In the genomic region with DNA sequence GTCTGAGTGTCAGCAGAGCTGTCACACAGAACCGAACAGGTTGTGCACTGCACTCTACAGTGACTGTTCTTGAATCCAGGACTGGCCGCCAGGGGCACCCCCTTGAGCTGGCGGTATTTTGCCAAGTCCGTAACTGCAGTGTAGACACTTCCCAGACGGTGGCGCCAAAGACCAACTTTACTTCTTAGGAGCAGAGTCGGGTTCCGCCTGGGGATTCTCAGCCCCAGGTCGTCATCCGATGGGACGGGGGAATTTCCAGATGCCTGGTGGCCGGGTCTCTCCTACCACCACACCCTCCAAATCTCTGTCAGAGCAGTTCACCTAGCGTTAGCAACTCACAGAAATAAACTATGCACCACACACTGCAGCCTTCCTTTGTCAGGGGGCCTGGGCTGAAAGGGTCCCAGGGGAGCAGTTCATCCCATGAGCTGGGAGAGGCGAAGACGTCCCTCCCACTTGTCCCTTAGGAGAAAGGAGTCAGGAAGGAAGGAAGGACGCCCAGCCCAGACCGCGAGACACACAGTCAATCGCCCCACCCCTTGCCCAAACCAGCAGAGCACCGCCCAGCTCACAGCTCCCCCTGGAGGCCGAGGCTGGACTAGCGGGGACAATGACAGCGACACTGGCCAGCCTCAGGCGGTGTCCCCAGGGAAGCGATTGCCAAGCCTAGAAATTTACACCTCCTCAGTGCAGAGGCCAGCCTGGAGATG, we compare ENCODE assay signal across 1 cellular context.
A peak's percentile ranks its signal among the peaks of the same experiment; 100 is the strongest.
TF ChIP-seq lines count a peak whose summit lies in the region.

No MANE protein-coding gene starts in this region.

TF ChIP-seq in K562, 482 proteins besides CTCF, POLR2A, EP300 and RAD21 (continued from another document and continues in another):
- TF ChIP-seq, protein P1, sequence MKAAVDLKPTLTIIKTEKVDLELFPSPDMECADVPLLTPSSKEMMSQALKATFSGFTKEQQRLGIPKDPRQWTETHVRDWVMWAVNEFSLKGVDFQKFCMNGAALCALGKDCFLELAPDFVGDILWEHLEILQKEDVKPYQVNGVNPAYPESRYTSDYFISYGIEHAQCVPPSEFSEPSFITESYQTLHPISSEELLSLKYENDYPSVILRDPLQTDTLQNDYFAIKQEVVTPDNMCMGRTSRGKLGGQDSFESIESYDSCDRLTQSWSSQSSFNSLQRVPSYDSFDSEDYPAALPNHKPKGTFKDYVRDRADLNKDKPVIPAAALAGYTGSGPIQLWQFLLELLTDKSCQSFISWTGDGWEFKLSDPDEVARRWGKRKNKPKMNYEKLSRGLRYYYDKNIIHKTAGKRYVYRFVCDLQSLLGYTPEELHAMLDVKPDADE (conservative IDR thresholded peaks at IDR 0.05; ENCODE audit: control insufficient read depth, low read depth, low read length), result peak; percentile 46; the same call in 1 of the 2 replicates
- peak; percentile 16; the same call in 1 of the 2 replicates for TF ChIP-seq RUNX1 (IDR thresholded peaks at IDR 0.05; ENCODE audit: low read depth)
- TF ChIP-seq, protein P2, sequence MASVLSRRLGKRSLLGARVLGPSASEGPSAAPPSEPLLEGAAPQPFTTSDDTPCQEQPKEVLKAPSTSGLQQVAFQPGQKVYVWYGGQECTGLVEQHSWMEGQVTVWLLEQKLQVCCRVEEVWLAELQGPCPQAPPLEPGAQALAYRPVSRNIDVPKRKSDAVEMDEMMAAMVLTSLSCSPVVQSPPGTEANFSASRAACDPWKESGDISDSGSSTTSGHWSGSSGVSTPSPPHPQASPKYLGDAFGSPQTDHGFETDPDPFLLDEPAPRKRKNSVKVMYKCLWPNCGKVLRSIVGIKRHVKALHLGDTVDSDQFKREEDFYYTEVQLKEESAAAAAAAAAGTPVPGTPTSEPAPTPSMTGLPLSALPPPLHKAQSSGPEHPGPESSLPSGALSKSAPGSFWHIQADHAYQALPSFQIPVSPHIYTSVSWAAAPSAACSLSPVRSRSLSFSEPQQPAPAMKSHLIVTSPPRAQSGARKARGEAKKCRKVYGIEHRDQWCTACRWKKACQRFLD (CRISPR knock-in tag; IDR thresholded peaks at IDR 0.05), result no peak
- TF ChIP-seq BACH1 (tag; IDR thresholded peaks at IDR 0.05), result no peak
- peak in 1 of 2 experiments; percentile 58; a peak in 1 of 4 replicates for TF ChIP-seq SIN3A (IDR thresholded peaks at IDR 0.05; ENCODE audit: borderline replicate concordance in 2 of 2, control insufficient read depth in 1 of 2, low read depth in 2 of 2, low read length in 2 of 2)
- no peak for TF ChIP-seq PHF20 (IDR thresholded peaks at IDR 0.05; ENCODE audit: partially characterized antibody)
- peak; percentile 14; the same call in 1 of the 2 replicates for TF ChIP-seq ZBTB7A (IDR thresholded peaks at IDR 0.05; ENCODE audit: borderline replicate concordance, control insufficient read depth, low read depth, low read length)
- TF ChIP-seq GABPB1 (CRISPR knock-in tag; IDR thresholded peaks at IDR 0.05), result peak; percentile 57
- no peak for TF ChIP-seq ELF2 (CRISPR knock-in tag; IDR thresholded peaks at IDR 0.05)
- TF ChIP-seq DNMT1 (IDR thresholded peaks at IDR 0.05), result 0 out of 2 replicates have a peak, but pooled peaks have one; percentile 44
- TF ChIP-seq NFE2 (IDR thresholded peaks at IDR 0.05; ENCODE audit: low read depth), result no peak
- TF ChIP-seq ARHGAP35 (IDR thresholded peaks at IDR 0.05; ENCODE audit: partially characterized antibody), result no peak
- TF ChIP-seq POLR2AphosphoS2 (IDR thresholded peaks at IDR 0.05; ENCODE audit: low read length), result no peak
- TF ChIP-seq ZFP1 (CRISPR knock-in tag; IDR thresholded peaks at IDR 0.05), result no peak
- 0 out of 4 replicates have a peak, but pooled peaks of 1 of the 2 experiments have one; percentile 29 for TF ChIP-seq KDM4B (IDR thresholded peaks at IDR 0.05; ENCODE audit: borderline replicate concordance in 2 of 2, low read depth in 1 of 2)
- TF ChIP-seq MIER1 (IDR thresholded peaks at IDR 0.05; ENCODE audit: low read depth), result peak; percentile 70; the same call in 1 of the 2 replicates
- TF ChIP-seq IFI16 (CRISPR knock-in tag; IDR thresholded peaks at IDR 0.05), result no peak
- no peak for TF ChIP-seq ZBTB17 (CRISPR knock-in tag; IDR thresholded peaks at IDR 0.05)
- TF ChIP-seq PML (IDR thresholded peaks at IDR 0.05; ENCODE audit: low read length), result no peak
- TF ChIP-seq PHF21A (IDR thresholded peaks at IDR 0.05; ENCODE audit: borderline replicate concordance, low read depth), result no peak
- no peak for TF ChIP-seq LEF1 (IDR thresholded peaks at IDR 0.05)
- TF ChIP-seq, protein P3, sequence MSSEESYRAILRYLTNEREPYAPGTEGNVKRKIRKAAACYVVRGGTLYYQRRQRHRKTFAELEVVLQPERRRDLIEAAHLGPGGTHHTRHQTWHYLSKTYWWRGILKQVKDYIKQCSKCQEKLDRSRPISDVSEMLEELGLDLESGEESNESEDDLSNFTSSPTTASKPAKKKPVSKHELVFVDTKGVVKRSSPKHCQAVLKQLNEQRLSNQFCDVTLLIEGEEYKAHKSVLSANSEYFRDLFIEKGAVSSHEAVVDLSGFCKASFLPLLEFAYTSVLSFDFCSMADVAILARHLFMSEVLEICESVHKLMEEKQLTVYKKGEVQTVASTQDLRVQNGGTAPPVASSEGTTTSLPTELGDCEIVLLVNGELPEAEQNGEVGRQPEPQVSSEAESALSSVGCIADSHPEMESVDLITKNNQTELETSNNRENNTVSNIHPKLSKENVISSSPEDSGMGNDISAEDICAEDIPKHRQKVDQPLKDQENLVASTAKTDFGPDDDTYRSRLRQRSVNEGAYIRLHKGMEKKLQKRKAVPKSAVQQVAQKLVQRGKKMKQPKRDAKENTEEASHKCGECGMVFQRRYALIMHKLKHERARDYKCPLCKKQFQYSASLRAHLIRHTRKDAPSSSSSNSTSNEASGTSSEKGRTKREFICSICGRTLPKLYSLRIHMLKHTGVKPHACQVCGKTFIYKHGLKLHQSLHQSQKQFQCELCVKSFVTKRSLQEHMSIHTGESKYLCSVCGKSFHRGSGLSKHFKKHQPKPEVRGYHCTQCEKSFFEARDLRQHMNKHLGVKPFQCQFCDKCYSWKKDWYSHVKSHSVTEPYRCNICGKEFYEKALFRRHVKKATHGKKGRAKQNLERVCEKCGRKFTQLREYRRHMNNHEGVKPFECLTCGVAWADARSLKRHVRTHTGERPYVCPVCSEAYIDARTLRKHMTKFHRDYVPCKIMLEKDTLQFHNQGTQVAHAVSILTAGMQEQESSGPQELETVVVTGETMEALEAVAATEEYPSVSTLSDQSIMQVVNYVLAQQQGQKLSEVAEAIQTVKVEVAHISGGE (CRISPR knock-in tag; IDR thresholded peaks at IDR 0.05), result no peak
- TF ChIP-seq, protein P4, sequence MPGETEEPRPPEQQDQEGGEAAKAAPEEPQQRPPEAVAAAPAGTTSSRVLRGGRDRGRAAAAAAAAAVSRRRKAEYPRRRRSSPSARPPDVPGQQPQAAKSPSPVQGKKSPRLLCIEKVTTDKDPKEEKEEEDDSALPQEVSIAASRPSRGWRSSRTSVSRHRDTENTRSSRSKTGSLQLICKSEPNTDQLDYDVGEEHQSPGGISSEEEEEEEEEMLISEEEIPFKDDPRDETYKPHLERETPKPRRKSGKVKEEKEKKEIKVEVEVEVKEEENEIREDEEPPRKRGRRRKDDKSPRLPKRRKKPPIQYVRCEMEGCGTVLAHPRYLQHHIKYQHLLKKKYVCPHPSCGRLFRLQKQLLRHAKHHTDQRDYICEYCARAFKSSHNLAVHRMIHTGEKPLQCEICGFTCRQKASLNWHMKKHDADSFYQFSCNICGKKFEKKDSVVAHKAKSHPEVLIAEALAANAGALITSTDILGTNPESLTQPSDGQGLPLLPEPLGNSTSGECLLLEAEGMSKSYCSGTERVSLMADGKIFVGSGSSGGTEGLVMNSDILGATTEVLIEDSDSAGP (CRISPR knock-in tag; IDR thresholded peaks at IDR 0.05), result no peak
- TF ChIP-seq MCM7 (IDR thresholded peaks at IDR 0.05), result no peak
- TF ChIP-seq, protein P5, sequence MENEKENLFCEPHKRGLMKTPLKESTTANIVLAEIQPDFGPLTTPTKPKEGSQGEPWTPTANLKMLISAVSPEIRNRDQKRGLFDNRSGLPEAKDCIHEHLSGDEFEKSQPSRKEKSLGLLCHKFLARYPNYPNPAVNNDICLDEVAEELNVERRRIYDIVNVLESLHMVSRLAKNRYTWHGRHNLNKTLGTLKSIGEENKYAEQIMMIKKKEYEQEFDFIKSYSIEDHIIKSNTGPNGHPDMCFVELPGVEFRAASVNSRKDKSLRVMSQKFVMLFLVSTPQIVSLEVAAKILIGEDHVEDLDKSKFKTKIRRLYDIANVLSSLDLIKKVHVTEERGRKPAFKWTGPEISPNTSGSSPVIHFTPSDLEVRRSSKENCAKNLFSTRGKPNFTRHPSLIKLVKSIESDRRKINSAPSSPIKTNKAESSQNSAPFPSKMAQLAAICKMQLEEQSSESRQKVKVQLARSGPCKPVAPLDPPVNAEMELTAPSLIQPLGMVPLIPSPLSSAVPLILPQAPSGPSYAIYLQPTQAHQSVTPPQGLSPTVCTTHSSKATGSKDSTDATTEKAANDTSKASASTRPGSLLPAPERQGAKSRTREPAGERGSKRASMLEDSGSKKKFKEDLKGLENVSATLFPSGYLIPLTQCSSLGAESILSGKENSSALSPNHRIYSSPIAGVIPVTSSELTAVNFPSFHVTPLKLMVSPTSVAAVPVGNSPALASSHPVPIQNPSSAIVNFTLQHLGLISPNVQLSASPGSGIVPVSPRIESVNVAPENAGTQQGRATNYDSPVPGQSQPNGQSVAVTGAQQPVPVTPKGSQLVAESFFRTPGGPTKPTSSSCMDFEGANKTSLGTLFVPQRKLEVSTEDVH (IDR thresholded peaks at IDR 0.05; ENCODE audit: low read depth, partially characterized antibody), result peak; percentile 54
- TF ChIP-seq CBX1 (IDR thresholded peaks at IDR 0.05; ENCODE audit: low read depth), result peak; percentile 61; the same call in 1 of the 2 replicates
- TF ChIP-seq, protein P6, sequence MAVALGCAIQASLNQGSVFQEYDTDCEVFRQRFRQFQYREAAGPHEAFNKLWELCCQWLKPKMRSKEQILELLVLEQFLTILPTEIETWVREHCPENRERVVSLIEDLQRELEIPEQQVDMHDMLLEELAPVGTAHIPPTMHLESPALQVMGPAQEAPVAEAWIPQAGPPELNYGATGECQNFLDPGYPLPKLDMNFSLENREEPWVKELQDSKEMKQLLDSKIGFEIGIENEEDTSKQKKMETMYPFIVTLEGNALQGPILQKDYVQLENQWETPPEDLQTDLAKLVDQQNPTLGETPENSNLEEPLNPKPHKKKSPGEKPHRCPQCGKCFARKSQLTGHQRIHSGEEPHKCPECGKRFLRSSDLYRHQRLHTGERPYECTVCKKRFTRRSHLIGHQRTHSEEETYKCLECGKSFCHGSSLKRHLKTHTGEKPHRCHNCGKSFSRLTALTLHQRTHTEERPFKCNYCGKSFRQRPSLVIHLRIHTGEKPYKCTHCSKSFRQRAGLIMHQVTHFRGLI (CRISPR knock-in tag; IDR thresholded peaks at IDR 0.05), result no peak
- no peak for TF ChIP-seq SAFB (IDR thresholded peaks at IDR 0.05; ENCODE audit: borderline replicate concordance, low read depth, low read length)
- no peak for TF ChIP-seq STAT5B (CRISPR knock-in tag; IDR thresholded peaks at IDR 0.05)
- TF ChIP-seq XRCC5 (IDR thresholded peaks at IDR 0.05; ENCODE audit: low read depth, low read length), result peak; percentile 79; the same call in 1 of the 2 replicates
- TF ChIP-seq, protein P7, sequence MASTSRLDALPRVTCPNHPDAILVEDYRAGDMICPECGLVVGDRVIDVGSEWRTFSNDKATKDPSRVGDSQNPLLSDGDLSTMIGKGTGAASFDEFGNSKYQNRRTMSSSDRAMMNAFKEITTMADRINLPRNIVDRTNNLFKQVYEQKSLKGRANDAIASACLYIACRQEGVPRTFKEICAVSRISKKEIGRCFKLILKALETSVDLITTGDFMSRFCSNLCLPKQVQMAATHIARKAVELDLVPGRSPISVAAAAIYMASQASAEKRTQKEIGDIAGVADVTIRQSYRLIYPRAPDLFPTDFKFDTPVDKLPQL (IDR thresholded peaks at IDR 0.05; ENCODE audit: extremely low read depth, insufficient read length), result no peak
- TF ChIP-seq ZFPM2 (CRISPR knock-in tag; IDR thresholded peaks at IDR 0.05), result no peak
- TF ChIP-seq ZNF507 (tag; conservative IDR thresholded peaks at IDR 0.05), result no peak
- TF ChIP-seq ZNF717 (CRISPR knock-in tag; IDR thresholded peaks at IDR 0.05), result no peak
- TF ChIP-seq CBFA2T3 (IDR thresholded peaks at IDR 0.05), result no peak
- no peak for TF ChIP-seq TAF15 (IDR thresholded peaks at IDR 0.05; ENCODE audit: low read depth, low read length)
- no peak for TF ChIP-seq ZNF431 (CRISPR knock-in tag; IDR thresholded peaks at IDR 0.05)
- TF ChIP-seq CBFA2T2 (conservative IDR thresholded peaks at IDR 0.05), result no peak
- TF ChIP-seq MED1 (CRISPR knock-in tag; IDR thresholded peaks at IDR 0.05; ENCODE audit: borderline replicate concordance), result no peak
- TF ChIP-seq SP1 (CRISPR knock-in tag; IDR thresholded peaks at IDR 0.05), result peak; percentile 84
- no peak; the same call in 1 of the 2 replicates for TF ChIP-seq PHB2 (IDR thresholded peaks at IDR 0.05; ENCODE audit: low read depth)
- peak; percentile 79; the same call in 1 of the 2 replicates for TF ChIP-seq ZC3H11A (IDR thresholded peaks at IDR 0.05; ENCODE audit: low read depth, low read length)
- no peak for TF ChIP-seq NR2F6 (CRISPR knock-in tag; IDR thresholded peaks at IDR 0.05)
- TF ChIP-seq, protein P8, sequence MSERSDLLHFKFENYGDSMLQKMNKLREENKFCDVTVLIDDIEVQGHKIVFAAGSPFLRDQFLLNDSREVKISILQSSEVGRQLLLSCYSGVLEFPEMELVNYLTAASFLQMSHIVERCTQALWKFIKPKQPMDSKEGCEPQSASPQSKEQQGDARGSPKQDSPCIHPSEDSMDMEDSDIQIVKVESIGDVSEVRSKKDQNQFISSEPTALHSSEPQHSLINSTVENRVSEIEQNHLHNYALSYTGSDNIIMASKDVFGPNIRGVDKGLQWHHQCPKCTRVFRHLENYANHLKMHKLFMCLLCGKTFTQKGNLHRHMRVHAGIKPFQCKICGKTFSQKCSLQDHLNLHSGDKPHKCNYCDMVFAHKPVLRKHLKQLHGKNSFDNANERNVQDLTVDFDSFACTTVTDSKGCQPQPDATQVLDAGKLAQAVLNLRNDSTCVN (CRISPR knock-in tag; IDR thresholded peaks at IDR 0.05), result no peak
- TF ChIP-seq PURB (CRISPR knock-in tag; IDR thresholded peaks at IDR 0.05; ENCODE audit: low read depth), result no peak
- TF ChIP-seq NELFE (IDR thresholded peaks at IDR 0.05; ENCODE audit: insufficient read depth, insufficient read length), result no peak
- 0 out of 2 replicates have a peak, but pooled peaks have one; percentile 38 for TF ChIP-seq ZNF174 (CRISPR knock-in tag; IDR thresholded peaks at IDR 0.05)
- TF ChIP-seq OTX1 (CRISPR knock-in tag; IDR thresholded peaks at IDR 0.05), result no peak
- no peak; the same call in 1 of the 2 replicates for TF ChIP-seq ZNF384 (IDR thresholded peaks at IDR 0.05; ENCODE audit: low read depth, low read length)
- TF ChIP-seq, protein P9, sequence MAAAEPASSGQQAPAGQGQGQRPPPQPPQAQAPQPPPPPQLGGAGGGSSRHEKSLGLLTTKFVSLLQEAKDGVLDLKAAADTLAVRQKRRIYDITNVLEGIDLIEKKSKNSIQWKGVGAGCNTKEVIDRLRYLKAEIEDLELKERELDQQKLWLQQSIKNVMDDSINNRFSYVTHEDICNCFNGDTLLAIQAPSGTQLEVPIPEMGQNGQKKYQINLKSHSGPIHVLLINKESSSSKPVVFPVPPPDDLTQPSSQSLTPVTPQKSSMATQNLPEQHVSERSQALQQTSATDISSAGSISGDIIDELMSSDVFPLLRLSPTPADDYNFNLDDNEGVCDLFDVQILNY (CRISPR knock-in tag; IDR thresholded peaks at IDR 0.05), result no peak
- TF ChIP-seq TBL1XR1 (IDR thresholded peaks at IDR 0.05; ENCODE audit: low read length in 2 of 2), result peak; percentile 66 to 72; a peak in 1 of 4 replicates
- TF ChIP-seq GABPB2 (CRISPR knock-in tag; conservative IDR thresholded peaks at IDR 0.05), result no peak
